In genomic region chr9:4927043-4927471, GRCh38 we compare ENCODE assay signal across 16 cellular contexts. TPM values are rescaled to one million over a fixed set of nuclear protein-coding genes. Genes with fewer than 3 reads are reported as not detected.
DNase-seq lines count a peak whose midpoint lies in the region; ATAC-seq, FAIRE-seq and TF ChIP-seq lines count a peak whose summit lies in the region.
"Had no signal": no experiment of that assay in that cellular context is flagged by ENCODE, and none has a peak within 500 bp of the region (broad histone marks: within the 10 kb centered on the region; RNA-seq: fewer than 3 reads in every experiment).

No MANE protein-coding gene starts in this region.

- H3K4me1 ChIP-seq in HUES48 (ENCODE audit: control insufficient read depth, insufficient read depth, low read length), result peaks cover 12% of the 10 kb centered on the region

- ATAC-seq in esophagus mucosa (no peak), T-cell (replicated peaks in 1 of 4) (no peak)

- CTCF ChIA-PET in T-cell (lab: Charles Lee), result no interaction called here

- TF ChIP-seq POLR2A in erythroblast (IDR thresholded peaks at IDR 0.05; ENCODE audit: low read length), result no peak

- H3K27ac Mint-ChIP-seq in T-cell, result no peak overlapping the region
- H3K27ac Mint-ChIP-seq: B cell had no signal

- peaks cover 2 to 5% (median 3%) of the 10 kb centered on the region in 3 donors for H3K4me1 Mint-ChIP-seq in T-cell

- no peaks in the 10 kb centered on the region for H3K36me3 Mint-ChIP-seq in T-cell

- no peaks in the 10 kb centered on the region for H3K27me3 ChIP-seq in HUES48 (ENCODE audit: control insufficient read depth, insufficient read depth, low read length)
- H3K27me3 ChIP-seq: heart left ventricle had no signal

- peak overlapping the region; percentile 80 for H3K27ac ChIP-seq in HUES48 (ENCODE audit: low read depth, low read length)

- DNase-seq in AG08395 (ENCODE audit: low spot score) (peak; percentile 15), GM19239 (ENCODE audit: insufficient read length, low spot score) (no peak), erythroblast (lab: John Stamatoyannopoulos, UW) (peak; percentile 41 to 45), midbrain (lab: John Stamatoyannopoulos, UW) (no peak), T-cell (no peak)
- DNase-seq in stimulated activated CD4-positive, alpha-beta T cell treated with anti-CD3 and anti-CD28 coated beads, Interleukin-12 subunit alpha, Interleukin-12 subunit beta, amount 100 ng/mL, for 4 hours, result no peak
- DNase-seq: amniotic stem cell; effector CD8-positive, alpha-beta T cell; heart left ventricle; NCI-H1105; NCI-H526 treated with DMSO at 0.1 percent for 48 hours; substantia nigra had no signal

- no peaks in the 10 kb centered on the region for H3K36me3 ChIP-seq in HUES48 (ENCODE audit: control insufficient read depth, insufficient read depth, low read length)
- H3K36me3 ChIP-seq: heart left ventricle had no signal

- no peak overlapping the region for H3K9ac ChIP-seq in HUES48 (ENCODE audit: low read depth, low read length)

- no peaks in the 10 kb centered on the region for H3K9me3 Mint-ChIP-seq in T-cell

- H3K27me3 Mint-ChIP-seq in T-cell, result no peaks in the 10 kb centered on the region
- H3K27me3 Mint-ChIP-seq: B cell had no signal

- POLR2A ChIA-PET in T-cell (lab: Charles Lee), result no interaction called here

- FAIRE-seq in GM19239 (lab: Jason Lieb, UNC), result peak; percentile 83
- FAIRE-seq: G401.6 had no signal

- no peak overlapping the region for H3K4me3 Mint-ChIP-seq in T-cell
- H3K4me3 Mint-ChIP-seq: B cell had no signal

- no peak overlapping the region; the same call in 1 of the 2 replicates for H3K4me3 ChIP-seq in HUES48 (ENCODE audit: low read depth, low read length)
- H3K4me3 ChIP-seq: heart left ventricle had no signal

- H3K9me3 ChIP-seq in HUES48 (ENCODE audit: control insufficient read depth, insufficient read depth, low read length), result peaks cover 2% of the 10 kb centered on the region; the same call in 1 of the 2 replicates
- H3K9me3 ChIP-seq: heart left ventricle had no signal

RNA-seq across cellular contexts. Expression of gene JAK2, which starts 58.0 kb away (rescaled TPM):
- total RNA-seq in esophagus mucosa, result 7.2 TPM
- 10 to 100 TPM; 12.6 to 16.2 (median 15.0) TPM for total RNA-seq in T-cell

Comparison
In these comparisons a context has a peak if more than half of its experiments do, and no peak if none do; other contexts are left out.
1. DNase-seq: peak in AG08395 (single experiment) and erythroblast (2 of 2); none in GM19239 (single experiment), stimulated activated CD4-positive, alpha-beta T cell treated with anti-CD3 and anti-CD28 coated beads, Interleukin-12 subunit alpha, Interleukin-12 subunit beta, amount 100 ng/mL, for 4 hours (single experiment), midbrain (single experiment) and T-cell (0 of 34).